Comparison of ENCODE assay signal across 12 cellular contexts in genomic region chr7:137986252-137987010, GRCh38. TPM values are rescaled to one million over a fixed set of nuclear protein-coding genes. Genes with fewer than 3 reads are reported as not detected.
DNase-seq lines count a peak whose midpoint lies in the region; ATAC-seq and TF ChIP-seq lines count a peak whose summit lies in the region.
"Had no signal": no experiment of that assay in that cellular context is flagged by ENCODE, and none has a peak within 500 bp of the region (broad histone marks: within the 10 kb centered on the region; RNA-seq: fewer than 3 reads in every experiment).

No MANE protein-coding gene starts in this region.

- ATAC-seq in GM19452 (IDR thresholded peaks at IDR 0.05; ENCODE audit: unreplicated experiment) (no peak), HG03135 (IDR thresholded peaks at IDR 0.05; ENCODE audit: unreplicated experiment) (no peak)

- H3K4me2 ChIP-seq in hepatocyte, result peak overlapping the region; percentile 59

- peaks cover 61 to 91% of the 10 kb centered on the region in 2 donors for H3K4me1 ChIP-seq in adrenal gland (replicated peaks in 1 of 2)
- H3K4me1 ChIP-seq in hepatocyte (ENCODE audit: insufficient read depth), result peaks cover 79% of the 10 kb centered on the region
- H3K4me1 ChIP-seq: HAP-1 had no signal

- H2AFZ ChIP-seq in hepatocyte, result no peak overlapping the region

- DNase-seq in adrenal gland (peak; percentile 60 to 88 (median 85)), hepatocyte (ENCODE audit: low spot score) (peak; percentile 64), NCI-H1092 treated with DMSO at 0.1 percent for 48 hours (lab: John Stamatoyannopoulos, UW) (no peak)
- DNase-seq in stimulated activated CD8-positive, alpha-beta memory T cell treated with anti-CD3 and anti-CD28 coated beads, Interleukin-4, amount 100 ng/mL, for 48 hours, result no peak
- DNase-seq: activated naive CD8-positive, alpha-beta T cell treated with anti-CD3 and anti-CD28 coated beads, Interleukin-2, amount 10 ng/mL, durations not matched to agents 7 days and 5 days; GF-D8; Kasumi-1 had no signal

- H3K27ac ChIP-seq in adrenal gland (peak overlapping the region; percentile 64 to 91 (median 84)), hepatocyte (peak overlapping the region; percentile 86), skin epidermis (peak overlapping the region in 13 of 21 experiments; percentile 5 to 79 (median 37))

- TF ChIP-seq CTCF in adrenal gland (IDR thresholded peaks at IDR 0.05), result no peak
- no peak for TF ChIP-seq CTCF in hepatocyte (IDR thresholded peaks at IDR 0.05; ENCODE audit: poor library complexity)

- peak overlapping the region; percentile 26; the same call in 1 of the 2 replicates for H3K4me3 ChIP-seq in GM08714 (ENCODE audit: low read length)
- no peak overlapping the region for H3K4me3 ChIP-seq in adrenal gland
- no peak overlapping the region for H3K4me3 ChIP-seq in hepatocyte
- H3K4me3 ChIP-seq in skin epidermis, result no peak overlapping the region
- H3K4me3 ChIP-seq: HAP-1 had no signal

- TF ChIP-seq POLR2A in adrenal gland (IDR thresholded peaks at IDR 0.05), result peak in 1 of 2 donors; percentile 65

- 31 to 48% (median 41%) methylated on average over 13 to 14 of the region's 14 CpGs for WGBS in adrenal gland, 4 donors
- 51% methylated on average over 14 of the region's 14 CpGs for WGBS in hepatocyte (ENCODE audit: low lambda C conversion rate, missing lambda C conversion rate)

- H3K9me2 ChIP-seq in hepatocyte (replicated peaks; ENCODE audit: insufficient read depth), result no peaks in the 10 kb centered on the region

- H3K36me3 ChIP-seq in adrenal gland (replicated peaks in 1 of 2), result no peaks in the 10 kb centered on the region
- H3K36me3 ChIP-seq in hepatocyte (replicated peaks; ENCODE audit: insufficient read depth, low read depth), result no peaks in the 10 kb centered on the region
- H3K36me3 ChIP-seq: HAP-1 had no signal

- intact Hi-C loops in adrenal gland (cut with DNase I), result no loop called here

- no peaks in the 10 kb centered on the region for H3K9me3 ChIP-seq in adrenal gland (replicated peaks in 1 of 3)
- H3K9me3 ChIP-seq in hepatocyte (ENCODE audit: low read depth), result no peaks in the 10 kb centered on the region
- H3K9me3 ChIP-seq: HAP-1 had no signal

- H3K79me2 ChIP-seq in hepatocyte, result peaks cover 98% of the 10 kb centered on the region

- peaks cover 8% of the 10 kb centered on the region for H4K20me1 ChIP-seq in hepatocyte (ENCODE audit: insufficient read depth, poor library complexity, severe bottlenecking)

- H3K27me3 ChIP-seq in adrenal gland (no peaks in the 10 kb centered on the region), hepatocyte (no peaks in the 10 kb centered on the region)

RNA-seq across cellular contexts. Expression of gene CREB3L2, which starts 15.5 kb away (rescaled TPM):
- total RNA-seq in adrenal gland (100 to 1,000 TPM in 4 of 8 donors, 10 to 100 TPM in 4; 44.0 to 169 (median 102) TPM), hepatocyte (33.9 and 38.3 TPM in 2 replicates)
- polyA plus RNA-seq in adrenal gland (10 to 100 TPM; 11.4 to 71.1 (median 13.1) TPM), hepatocyte (34.4 and 37.6 TPM in 2 replicates)

Comparison
In these comparisons a context has a peak if more than half of its experiments do, and no peak if none do; other contexts are left out.
1. DNase-seq: peak in adrenal gland (7 of 7) and hepatocyte (single experiment); none in NCI-H1092 treated with DMSO at 0.1 percent for 48 hours (single experiment) and stimulated activated CD8-positive, alpha-beta memory T cell treated with anti-CD3 and anti-CD28 coated beads, Interleukin-4, amount 100 ng/mL, for 48 hours (single experiment).
2. Peak in every context shown above with its lines, with median percentiles within 50 percentile points of each other: H3K27ac ChIP-seq.